Comparison of ENCODE assay signal across 8 cellular contexts in genomic region chr16:17448640-17449638, GRCh38. TPM values are rescaled to one million over a fixed set of nuclear protein-coding genes. Genes with fewer than 3 reads are reported as not detected.
DNase-seq lines count a peak whose midpoint lies in the region; ATAC-seq, FAIRE-seq and TF ChIP-seq lines count a peak whose summit lies in the region.

No MANE protein-coding gene starts in this region.

- peak overlapping the region; percentile 92 for H3K27ac Mint-ChIP-seq in T-helper 17 cell
- H3K27ac Mint-ChIP-seq in neural progenitor cell: no peak overlapping the region

- H3K9me3 ChIP-seq in T-helper 17 cell (ENCODE audit: control insufficient read depth, low read length, poor library complexity, severe bottlenecking) (no peaks in the 10 kb centered on the region), body of pancreas (no peaks in the 10 kb centered on the region), spleen (no peaks in the 10 kb centered on the region), hepatocyte (ENCODE audit: low read depth) (no peaks in the 10 kb centered on the region), neural progenitor cell (ENCODE audit: low read depth) (no peaks in the 10 kb centered on the region), kidney (ENCODE audit: control insufficient read depth in 1 of 2, low read length in 2 of 2) (no peaks in the 10 kb centered on the region)

- H3K36me3 Mint-ChIP-seq in T-helper 17 cell (ENCODE audit: low read depth) (peaks cover 1% of the 10 kb centered on the region), neural progenitor cell (peaks cover 4% of the 10 kb centered on the region)

- H3K27me3 Mint-ChIP-seq in T-helper 17 cell: no peaks in the 10 kb centered on the region
- no peaks in the 10 kb centered on the region for H3K27me3 Mint-ChIP-seq in neural progenitor cell (ENCODE audit: insufficient read depth, low read depth)

- intact Hi-C loops in body of pancreas (cut with DNase I) (no loop called here), spleen (cut with DNase I; ENCODE audit: low total_unique reads) (no loop called here), kidney (cut with DNase I) (no loop called here)

- TF ChIP-seq CTCF in HL-60 (IDR thresholded peaks at IDR 0.05; ENCODE audit: insufficient read depth, low read length) (no peak), body of pancreas (IDR thresholded peaks at IDR 0.05) (peak in 1 of 7 experiments; percentile 12), spleen (IDR thresholded peaks at IDR 0.05 in 8 of 11, conservative IDR thresholded peaks at IDR 0.05 in 3 of 11) (no peak), hepatocyte (IDR thresholded peaks at IDR 0.05; ENCODE audit: poor library complexity) (no peak), neural progenitor cell (IDR thresholded peaks at IDR 0.05) (no peak), kidney (IDR thresholded peaks at IDR 0.05; ENCODE audit: borderline replicate concordance, extremely low read depth, insufficient read depth) (no peak)

- ATAC-seq in T-helper 17 cell (peak; percentile 61), body of pancreas (no peak)

- no peak for FAIRE-seq in kidney (lab: Jason Lieb, UNC)

- H3K79me2 ChIP-seq in hepatocyte: no peaks in the 10 kb centered on the region
- H3K79me2 ChIP-seq in neural progenitor cell (ENCODE audit: low read depth): no peaks in the 10 kb centered on the region

- H3K4me3 Mint-ChIP-seq in T-helper 17 cell (peak overlapping the region; percentile 78), neural progenitor cell (no peak overlapping the region)

- H3K4me1 Mint-ChIP-seq in T-helper 17 cell: peaks cover 42% of the 10 kb centered on the region
- H3K4me1 Mint-ChIP-seq in neural progenitor cell: peaks cover 23% of the 10 kb centered on the region

- H3K27ac ChIP-seq in HL-60 (replicated peaks) (peak overlapping the region; percentile 85), body of pancreas (peak overlapping the region in 1 of 4 donors; percentile 47), spleen (peak overlapping the region; percentile 45 to 90 (median 80)), hepatocyte (no peak overlapping the region), neural progenitor cell (no peak overlapping the region), kidney (ENCODE audit: low read depth in 2 of 2, low read length in 2 of 2) (no peak overlapping the region)

- H2AFZ ChIP-seq in hepatocyte (no peak overlapping the region), neural progenitor cell (replicated peaks) (no peak overlapping the region)

- WGBS in body of pancreas, 2 donors: 46 to 75% methylated on average over 11 to 15 of the region's 15 CpGs
- WGBS in spleen, 5 donors: 11 to 33% (median 18%) methylated on average over 11 to 15 of the region's 15 CpGs
- WGBS in hepatocyte (ENCODE audit: low lambda C conversion rate, missing lambda C conversion rate): 92% methylated on average over 15 of the region's 15 CpGs

- H3K27me3 ChIP-seq in HL-60 (ENCODE audit: insufficient read depth, poor library complexity, severe bottlenecking) (no peaks in the 10 kb centered on the region), body of pancreas (no peaks in the 10 kb centered on the region), spleen (replicated peaks in 1 of 7) (no peaks in the 10 kb centered on the region), hepatocyte (no peaks in the 10 kb centered on the region), neural progenitor cell (no peaks in the 10 kb centered on the region)

- H3K9me2 ChIP-seq in hepatocyte (replicated peaks; ENCODE audit: insufficient read depth): no peaks in the 10 kb centered on the region

- DNase-seq in HL-60 (ENCODE audit: low read depth in 1 of 2, low spot score in 1 of 2): peak; percentile 87 to 92
- DNase-seq in T-helper 17 cell: peak in 1 of 3 donors; percentile 11
- peak in 3 of 4 donors; percentile 48 to 67 (median 58) for DNase-seq in body of pancreas
- peak; percentile 93 for DNase-seq in spleen
- DNase-seq in hepatocyte (ENCODE audit: low spot score): no peak
- no peak for DNase-seq in neural progenitor cell (ENCODE audit: low spot score)
- DNase-seq in kidney: no peak
- no peak for DNase-seq in mesenteric fat pad (ENCODE audit: low spot score)

- no peak overlapping the region for H3K4me2 ChIP-seq in hepatocyte
- H3K4me2 ChIP-seq in neural progenitor cell: no peak overlapping the region

- no peaks in the 10 kb centered on the region for H3K9me3 Mint-ChIP-seq in neural progenitor cell

- H3K9ac ChIP-seq in neural progenitor cell: no peak overlapping the region
- H3K9ac ChIP-seq in kidney (ENCODE audit: low read length in 2 of 2): no peak overlapping the region

- H4K20me1 ChIP-seq in hepatocyte (ENCODE audit: insufficient read depth, poor library complexity, severe bottlenecking) (no peaks in the 10 kb centered on the region), neural progenitor cell (ENCODE audit: low read depth) (peaks cover 4% of the 10 kb centered on the region)

- H3K4me3 ChIP-seq in HL-60 (replicated peaks; ENCODE audit: insufficient read depth, low read length) (no peak overlapping the region), body of pancreas (no peak overlapping the region), spleen (peak overlapping the region in 3 of 8 donors; percentile 4 to 35 (median 6)), hepatocyte (no peak overlapping the region), neural progenitor cell (no peak overlapping the region), kidney (ENCODE audit: low read length in 2 of 2) (no peak overlapping the region)

- no peaks in the 10 kb centered on the region for H3K4me1 ChIP-seq in body of pancreas
- H3K4me1 ChIP-seq in spleen: peaks cover 30 to 87% (median 54%) of the 10 kb centered on the region in 6 donors
- no peaks in the 10 kb centered on the region for H3K4me1 ChIP-seq in hepatocyte (ENCODE audit: insufficient read depth)
- peaks cover 17% of the 10 kb centered on the region for H3K4me1 ChIP-seq in neural progenitor cell
- H3K4me1 ChIP-seq in kidney (ENCODE audit: control insufficient read depth in 1 of 2, insufficient read depth in 1 of 2, low read depth in 1 of 2, low read length in 2 of 2): peaks cover 0 to 3% of the 10 kb centered on the region in 2 donors

- H3F3A ChIP-seq in neural progenitor cell (ENCODE audit: low read depth): no peaks in the 10 kb centered on the region

- TF ChIP-seq POLR2A in body of pancreas (IDR thresholded peaks at IDR 0.05): no peak
- no peak for TF ChIP-seq POLR2A in spleen (IDR thresholded peaks at IDR 0.05)

- H3K36me3 ChIP-seq in body of pancreas (replicated peaks in 1 of 2; ENCODE audit: insufficient read depth in 1 of 2, low read depth in 2 of 2) (no peaks in the 10 kb centered on the region), spleen (peaks cover 0 to 16% (median 0%) of the 10 kb centered on the region in 6 donors), hepatocyte (replicated peaks; ENCODE audit: insufficient read depth, low read depth) (no peaks in the 10 kb centered on the region), neural progenitor cell (no peaks in the 10 kb centered on the region), kidney (ENCODE audit: control insufficient read depth in 1 of 2, insufficient read depth in 2 of 2, low read length in 2 of 2) (no peaks in the 10 kb centered on the region)

RNA-seq across cellular contexts. Expression of gene XYLT1, which starts 21.8 kb away (rescaled TPM):
- 10 to 100 TPM; 33.8 to 57.3 TPM for total RNA-seq in T-helper 17 cell
- 10 to 100 TPM in 1 of 2 donors, 1 to 10 TPM in 1; 6.0 to 15.2 TPM for total RNA-seq in body of pancreas
- total RNA-seq in spleen: 10 to 100 TPM; 17.2 to 40.7 (median 25.2) TPM
- 1 to 10 TPM; 2.1 to 3.2 (median 2.4) TPM for polyA plus RNA-seq in spleen
- 12.5 and 13.7 TPM in 2 replicates for total RNA-seq in hepatocyte
- 6.9 TPM in 2 replicates for polyA plus RNA-seq in hepatocyte
- 5.9 and 8.2 TPM in 2 replicates for total RNA-seq in neural progenitor cell (ENCODE audit: low replicate concordance)
- total RNA-seq in kidney: 7.6 TPM
- polyA plus RNA-seq in kidney (ENCODE audit: insufficient read depth, low read depth, low replicate concordance): 0.52 TPM
- 59.1 TPM for total RNA-seq in mesenteric fat pad

Comparison
In these comparisons a context has a peak if more than half of its experiments do, and no peak if none do; other contexts are left out.
1. DNase-seq: peak in HL-60 (2 of 2), body of pancreas (3 of 4) and spleen (single experiment); none in hepatocyte (single experiment), neural progenitor cell (single experiment), kidney (single experiment) and mesenteric fat pad (single experiment).
2. H3K27ac ChIP-seq: peak in HL-60 (single experiment) and spleen (8 of 8); none in hepatocyte (single experiment), neural progenitor cell (single experiment) and kidney (0 of 2).